9 cellular contexts compared by ENCODE assay signal in genomic region chr15:92915766-92916435, GRCh38. TPM values are rescaled to one million over a fixed set of nuclear protein-coding genes. Genes with fewer than 3 reads are reported as not detected.
DNase-seq lines count a peak whose midpoint lies in the region; ATAC-seq and TF ChIP-seq lines count a peak whose summit lies in the region.
"Had no signal": no experiment of that assay in that cellular context is flagged by ENCODE, and none has a peak within 500 bp of the region (broad histone marks: within the 10 kb centered on the region; RNA-seq: fewer than 3 reads in every experiment).

No MANE protein-coding gene starts in this region.

- no peak for ATAC-seq in heart left ventricle
- ATAC-seq in body of pancreas = no peak
- ATAC-seq in upper lobe of right lung = no peak
- no peak for ATAC-seq in GM21447 (IDR thresholded peaks at IDR 0.05; ENCODE audit: unreplicated experiment)
- no peak for ATAC-seq in HG02840 (IDR thresholded peaks at IDR 0.05; ENCODE audit: low FRiP score, unreplicated experiment)

- peaks cover 3 to 100% (median 74%) of the 10 kb centered on the region in 12 donors for H3K4me1 ChIP-seq in heart left ventricle
- peaks cover 94% of the 10 kb centered on the region for H3K4me1 ChIP-seq in body of pancreas
- H3K4me1 ChIP-seq in mucosa of rectum (ENCODE audit: control insufficient read depth in 2 of 2, insufficient read depth in 2 of 2, low read length in 2 of 2) = peaks cover 40 to 45% of the 10 kb centered on the region in 2 donors
- H3K4me1 ChIP-seq in upper lobe of right lung = peaks cover 91% of the 10 kb centered on the region

- H3K36me3 ChIP-seq in heart left ventricle (peaks cover 0 to 27% (median 0%) of the 10 kb centered on the region in 9 donors), body of pancreas (replicated peaks in 1 of 2; ENCODE audit: insufficient read depth in 1 of 2, low read depth in 2 of 2) (no peaks in the 10 kb centered on the region), mucosa of rectum (ENCODE audit: control insufficient read depth in 2 of 2, insufficient read depth in 2 of 2, low read length in 2 of 2) (peaks cover 0 to 4% of the 10 kb centered on the region in 2 donors), upper lobe of right lung (peaks cover 6% of the 10 kb centered on the region)

- no peak for TF ChIP-seq POLR2A in heart left ventricle (IDR thresholded peaks at IDR 0.05)
- no peak for TF ChIP-seq POLR2A in body of pancreas (IDR thresholded peaks at IDR 0.05)

- H3K27me3 ChIP-seq in heart left ventricle (no peaks in the 10 kb centered on the region), body of pancreas (no peaks in the 10 kb centered on the region), mucosa of rectum (ENCODE audit: control insufficient read depth in 2 of 2, insufficient read depth in 2 of 2, low read length in 2 of 2) (no peaks in the 10 kb centered on the region), upper lobe of right lung (no peaks in the 10 kb centered on the region)

- intact Hi-C loops in heart left ventricle (cut with DNase I) = loop anchor here in 2 of 10 donors (2.0 to 5.0 kb wide), 2 partner anchors 34 to 107 kb away; no protein-coding TSS in a partner anchor
- intact Hi-C loops in cardiac septum (cut with DNase I) = loop anchor here (5.0 kb wide), 1 partner anchor 34 kb away; no protein-coding TSS in a partner anchor
- intact Hi-C loops in body of pancreas (cut with DNase I) = no loop called here
- intact Hi-C loops in upper lobe of right lung (cut with DNase I) = loop anchor here (10.0 kb wide), 1 partner anchor 111 kb away; no protein-coding TSS in a partner anchor

- H3K9me3 ChIP-seq in heart left ventricle (no peaks in the 10 kb centered on the region), body of pancreas (no peaks in the 10 kb centered on the region), mucosa of rectum (ENCODE audit: control insufficient read depth in 2 of 2, low read length in 2 of 2) (no peaks in the 10 kb centered on the region), upper lobe of right lung (no peaks in the 10 kb centered on the region)

- peak overlapping the region in 1 of 2 donors; percentile 5 for H3K9ac ChIP-seq in mucosa of rectum (ENCODE audit: low read depth in 1 of 2, low read length in 2 of 2)

- WGBS in heart left ventricle, 4 donors = 72 to 86% (median 78%) methylated on average over 4 of the region's 4 CpGs
- WGBS in body of pancreas, 2 donors = 50 to 81% methylated on average over 4 of the region's 4 CpGs

- DNase-seq in heart left ventricle (no peak), cardiac septum (ENCODE audit: low spot score) (no peak), body of pancreas (no peak), upper lobe of right lung (no peak), NCI-H1105 (lab: John Stamatoyannopoulos, UW) (no peak)
- DNase-seq: COR-L47 had no signal

- H3K27ac ChIP-seq in heart left ventricle (peak overlapping the region in 8 of 12 donors; percentile 0 to 99 (median 19)), body of pancreas (peak overlapping the region in 3 of 4 donors; percentile 36 to 92 (median 42)), mucosa of rectum (ENCODE audit: low read depth in 2 of 2, low read length in 2 of 2) (peak overlapping the region; percentile 48 to 88), upper lobe of right lung (peak overlapping the region; percentile 49)

- TF ChIP-seq CTCF in heart left ventricle (IDR thresholded peaks at IDR 0.05) (no peak), body of pancreas (IDR thresholded peaks at IDR 0.05) (no peak), upper lobe of right lung (IDR thresholded peaks at IDR 0.05) (no peak)

- H3K4me3 ChIP-seq in heart left ventricle (no peak overlapping the region), body of pancreas (no peak overlapping the region), mucosa of rectum (ENCODE audit: low read length in 2 of 2) (no peak overlapping the region), upper lobe of right lung (peak overlapping the region; percentile 2)

RNA-seq across cellular contexts. Expression of gene CHD2, which starts 15.8 kb away (rescaled TPM):
- total RNA-seq in heart left ventricle = 10 to 100 TPM; 28.3 to 76.8 (median 46.4) TPM
- polyA plus RNA-seq in heart left ventricle = 10 to 100 TPM; 23.1 to 28.7 TPM
- total RNA-seq in cardiac septum = 59.5 TPM
- 10 to 100 TPM; 63.9 to 70.0 TPM for total RNA-seq in body of pancreas
- total RNA-seq in upper lobe of right lung = 161 TPM
